ENCODE assay signal across 20 cellular contexts in genomic region chr11:101497292-101497691, GRCh38.
DNase-seq lines count a peak whose midpoint lies in the region; ATAC-seq, FAIRE-seq and TF ChIP-seq lines count a peak whose summit lies in the region.
"Had no signal": no experiment of that assay in that cellular context is flagged by ENCODE, and none has a peak within 500 bp of the region (broad histone marks: within the 10 kb centered on the region; RNA-seq: fewer than 3 reads in every experiment).

No MANE protein-coding gene starts in this region.

- TF ChIP-seq POLR2A in body of pancreas (IDR thresholded peaks at IDR 0.05) = no peak

- intact Hi-C loops in body of pancreas (cut with DNase I) = no loop called here

- H3K27ac ChIP-seq in body of pancreas = no peak overlapping the region
- no peak overlapping the region for H3K27ac ChIP-seq in small intestine (ENCODE audit: low read depth in 1 of 2, low read length in 1 of 2)
- H3K27ac ChIP-seq: BLaER1 treated with 17β-estradiol and CSF1 and Interleukin-3, amounts not matched to agents 10 nM and 100 nM; HL-60 had no signal

- H3K9me3 ChIP-seq in body of pancreas (no peaks in the 10 kb centered on the region), small intestine (ENCODE audit: control insufficient read depth, low read depth) (no peaks in the 10 kb centered on the region)
- H3K9me3 ChIP-seq: BLaER1 treated with 17β-estradiol and CSF1 and Interleukin-3, amounts not matched to agents 10 nM and 100 nM had no signal

- ATAC-seq in body of pancreas (peak; percentile 21), GM18909 (IDR thresholded peaks at IDR 0.05; ENCODE audit: poor library complexity, unreplicated experiment) (no peak), HG03139 (IDR thresholded peaks at IDR 0.05; ENCODE audit: unreplicated experiment) (no peak)
- ATAC-seq: CD8-positive, alpha-beta T cell; GM23338 had no signal

- H3K4me1 ChIP-seq in body of pancreas = no peaks in the 10 kb centered on the region
- no peaks in the 10 kb centered on the region for H3K4me1 ChIP-seq in small intestine (ENCODE audit: control insufficient read depth in 2 of 2, insufficient read depth in 1 of 2, low read depth in 1 of 2, low read length in 1 of 2)
- H3K4me1 ChIP-seq: BLaER1 treated with 17β-estradiol and CSF1 and Interleukin-3, amounts not matched to agents 10 nM and 100 nM had no signal

- 28 to 49% methylated on average over 5 of the region's 5 CpGs for WGBS in body of pancreas, 2 donors
- WGBS in small intestine, 3 donors = 14 to 31% (median 23%) methylated on average over 5 of the region's 5 CpGs

- H3K27me3 ChIP-seq in body of pancreas = no peaks in the 10 kb centered on the region
- H3K27me3 ChIP-seq in small intestine (ENCODE audit: control insufficient read depth in 2 of 2, insufficient read depth in 2 of 2, low read length in 2 of 2) = no peaks in the 10 kb centered on the region
- H3K27me3 ChIP-seq: BLaER1 treated with 17β-estradiol and CSF1 and Interleukin-3, amounts not matched to agents 10 nM and 100 nM had no signal

- no peak for TF ChIP-seq CTCF in body of pancreas (IDR thresholded peaks at IDR 0.05)

- DNase-seq in HTR-8/SVneo (ENCODE audit: insufficient read length, low spot score) (no peak), OCI-M1 (lab: John Stamatoyannopoulos, UW) (peak; percentile 12), body of pancreas (no peak), small intestine (peak; percentile 29), frontal cortex (ENCODE audit: low spot score in 2 of 2) (no peak)
- DNase-seq in stimulated activated naive CD4-positive, alpha-beta T cell (lab: John Stamatoyannopoulos, UW) = no peak
- DNase-seq: Calu3; CD8-positive, alpha-beta T cell; DND-41; GDM1; HCEC 1CT; KBM-7 had no signal

- H3K36me3 ChIP-seq in body of pancreas (replicated peaks in 1 of 2; ENCODE audit: insufficient read depth in 1 of 2, low read depth in 2 of 2) = no peaks in the 10 kb centered on the region
- H3K36me3 ChIP-seq in small intestine (ENCODE audit: control insufficient read depth in 2 of 2, insufficient read depth in 2 of 2, low read length in 2 of 2) = no peaks in the 10 kb centered on the region
- H3K36me3 ChIP-seq: BLaER1 treated with 17β-estradiol and CSF1 and Interleukin-3, amounts not matched to agents 10 nM and 100 nM had no signal

- no peak overlapping the region for H3K4me3 ChIP-seq in body of pancreas
- no peak overlapping the region for H3K4me3 ChIP-seq in small intestine (ENCODE audit: low read depth in 1 of 2, low read length in 2 of 2)
- H3K4me3 ChIP-seq: BLaER1 treated with 17β-estradiol and CSF1 and Interleukin-3, amounts not matched to agents 10 nM and 100 nM; GM23338 had no signal

- FAIRE-seq in HTR-8/SVneo (lab: Jason Lieb, UNC) (peak; percentile 46), small intestine (lab: Jason Lieb, UNC) (no peak), frontal cortex (lab: Jason Lieb, UNC) (no peak)
- FAIRE-seq: GM12892, GM18507, H54 had no signal

Comparison
In these comparisons a context has a peak if more than half of its experiments do, and no peak if none do; other contexts are left out.
1. DNase-seq: peak in OCI-M1 (single experiment) and small intestine (single experiment); none in HTR-8/SVneo (single experiment), body of pancreas (0 of 4), frontal cortex (0 of 2) and stimulated activated naive CD4-positive, alpha-beta T cell (0 of 6).